Comparison of ENCODE assay signal across 20 cellular contexts in the genomic region with DNA sequence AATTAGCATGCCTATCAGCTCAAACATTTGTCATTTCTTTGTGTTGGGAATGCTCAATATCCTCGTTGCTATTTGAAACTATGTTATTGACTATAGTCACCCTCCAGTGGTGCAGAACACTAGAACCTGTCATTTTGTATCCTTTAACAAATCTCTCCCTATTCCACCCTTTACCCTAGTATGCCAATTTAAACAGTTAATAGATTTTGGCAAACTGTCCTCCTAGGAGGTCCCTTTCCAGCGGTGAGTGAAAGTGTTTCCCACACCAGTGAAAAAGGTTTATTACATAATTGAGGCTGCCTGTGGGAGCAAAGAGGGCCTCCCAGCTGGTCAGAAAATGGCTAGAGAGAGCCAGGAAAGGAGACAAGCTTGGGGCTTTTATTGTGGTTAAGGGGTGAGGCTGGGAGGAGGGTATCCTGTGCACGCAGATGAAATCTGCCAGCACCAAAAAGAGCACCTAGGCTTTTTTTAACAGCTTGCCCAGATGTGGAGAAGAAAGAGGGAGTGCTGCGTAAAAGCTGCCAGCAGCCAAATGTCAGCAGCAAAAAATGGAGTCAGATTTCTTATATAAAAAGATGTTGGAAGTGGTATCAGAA.
DNase-seq lines count a peak whose midpoint lies in the region; ATAC-seq lines count a peak whose summit lies in the region.
"Had no signal": no experiment of that assay in that cellular context is flagged by ENCODE, and none has a peak within 500 bp of the region (broad histone marks: within the 10 kb centered on the region; RNA-seq: fewer than 3 reads in every experiment).

No MANE protein-coding gene starts in this region.

- H3K9me3 Mint-ChIP-seq in stimulated activated naive B cell treated with anti-CD40 and anti-IgM and Interleukin-4, amounts not matched to agents 10 μg/mL and 1 μg/mL and 100 μg/mL, for 72 hours = no peaks in the 10 kb centered on the region
- H3K9me3 Mint-ChIP-seq: activated naive CD8-positive, alpha-beta T cell treated with anti-CD3 and anti-CD28 coated beads for 36 hours; HFFc6; immature natural killer cell; natural killer cell treated with Interleukin-12 subunit alpha and Interleukin-12 subunit beta and Interleukin-15 and Interleukin-18, amount 100 ng/mL, for 72 hours; T-helper 1 cell treated with Interleukin-12 subunit alpha and Interleukin-12 subunit beta and Interleukin-4 antibody, amounts not matched to agents 30 μg/mL and 1 μg/mL, for 36 hours had no signal

- H3K27me3 Mint-ChIP-seq in stimulated activated naive B cell treated with anti-CD40 and anti-IgM and Interleukin-4, amounts not matched to agents 10 μg/mL and 1 μg/mL and 100 μg/mL, for 72 hours = peaks cover 0 to 4% of the 10 kb centered on the region in 2 donors
- H3K27me3 Mint-ChIP-seq: natural killer cell treated with Interleukin-12 subunit alpha and Interleukin-12 subunit beta and Interleukin-15 and Interleukin-18, amount 100 ng/mL, for 72 hours had no signal

- peaks cover 4 to 5% of the 10 kb centered on the region in 2 donors for H3K36me3 Mint-ChIP-seq in stimulated activated naive B cell treated with anti-CD40 and anti-IgM and Interleukin-4, amounts not matched to agents 10 μg/mL and 1 μg/mL and 100 μg/mL, for 72 hours

- DNase-seq in DMS 273 (lab: John Stamatoyannopoulos, UW; ENCODE audit: unreplicated experiment) (peak; percentile 42), DMS 273 treated with DMSO at 0.1 percent for 48 hours (lab: John Stamatoyannopoulos, UW) (no peak), KBM-7 (peak; percentile 29), NCI-H2227 treated with DMSO at 0.1 percent for 48 hours (lab: John Stamatoyannopoulos, UW) (peak; percentile 25), kidney tubule cell (ENCODE audit: low spot score) (peak; percentile 49), CD1c-positive myeloid dendritic cell (ENCODE audit: extremely low spot score) (no peak)
- DNase-seq in stimulated activated naive B cell treated with anti-CD40 and anti-IgM and Interleukin-4, amounts not matched to agents 10 μg/mL and 1 μg/mL and 100 μg/mL, for 72 hours = no peak
- DNase-seq in activated CD8-positive, alpha-beta memory T cell treated with anti-CD3 and anti-CD28 coated beads, Interleukin-2, amount 50 U/mL, for 4 hours = no peak
- DNase-seq: activated CD4-positive, alpha-beta T cell treated with anti-CD3 and anti-CD28 coated beads for 48 hours; activated naive CD8-positive, alpha-beta T cell treated with anti-CD3 and anti-CD28 coated beads for 36 hours; AML-193; Calu3; HFFc6; immature natural killer cell; NCI-H1436 treated with DMSO at 0.1 percent for 48 hours; Peyer's patch; upper lobe of left lung had no signal

- ATAC-seq in stimulated activated naive B cell treated with anti-CD40 and anti-IgM and Interleukin-4, amounts not matched to agents 10 μg/mL and 1 μg/mL and 100 μg/mL, for 72 hours (replicated peaks) = no peak
- ATAC-seq: foreskin keratinocyte; natural killer cell treated with Interleukin-12 subunit alpha and Interleukin-12 subunit beta and Interleukin-15 and Interleukin-18, amount 100 ng/mL, for 72 hours had no signal

- H3K4me1 Mint-ChIP-seq in stimulated activated naive B cell treated with anti-CD40 and anti-IgM and Interleukin-4, amounts not matched to agents 10 μg/mL and 1 μg/mL and 100 μg/mL, for 72 hours = no peaks in the 10 kb centered on the region

- no peak overlapping the region for H3K27ac Mint-ChIP-seq in stimulated activated naive B cell treated with anti-CD40 and anti-IgM and Interleukin-4, amounts not matched to agents 10 μg/mL and 1 μg/mL and 100 μg/mL, for 72 hours
- H3K27ac Mint-ChIP-seq: activated naive CD8-positive, alpha-beta T cell treated with anti-CD3 and anti-CD28 coated beads for 36 hours; HFFc6; immature natural killer cell; natural killer cell treated with Interleukin-12 subunit alpha and Interleukin-12 subunit beta and Interleukin-15 and Interleukin-18, amount 100 ng/mL, for 72 hours; T-helper 1 cell treated with Interleukin-12 subunit alpha and Interleukin-12 subunit beta and Interleukin-4 antibody, amounts not matched to agents 30 μg/mL and 1 μg/mL, for 36 hours had no signal

- H3K4me3 Mint-ChIP-seq in stimulated activated naive B cell treated with anti-CD40 and anti-IgM and Interleukin-4, amounts not matched to agents 10 μg/mL and 1 μg/mL and 100 μg/mL, for 72 hours = no peak overlapping the region
- H3K4me3 Mint-ChIP-seq: activated naive CD8-positive, alpha-beta T cell treated with anti-CD3 and anti-CD28 coated beads for 36 hours; HFFc6; immature natural killer cell; natural killer cell treated with Interleukin-12 subunit alpha and Interleukin-12 subunit beta and Interleukin-15 and Interleukin-18, amount 100 ng/mL, for 72 hours; T-helper 1 cell treated with Interleukin-12 subunit alpha and Interleukin-12 subunit beta and Interleukin-4 antibody, amounts not matched to agents 30 μg/mL and 1 μg/mL, for 36 hours had no signal

- in situ Hi-C loops in KBM-7 (cut with MboI; ENCODE audit: low pct_unique_long_range_greater_than_20kb, low sequenced_read_pairs) = no loop called here

Comparison
In these comparisons a context has a peak if more than half of its experiments do, and no peak if none do; other contexts are left out.
1. DNase-seq: peak in DMS 273 (single experiment), KBM-7 (single experiment), NCI-H2227 treated with DMSO at 0.1 percent for 48 hours (single experiment) and kidney tubule cell (single experiment); none in DMS 273 treated with DMSO at 0.1 percent for 48 hours (single experiment), stimulated activated naive B cell treated with anti-CD40 and anti-IgM and Interleukin-4, amounts not matched to agents 10 μg/mL and 1 μg/mL and 100 μg/mL, for 72 hours (single experiment), activated CD8-positive, alpha-beta memory T cell treated with anti-CD3 and anti-CD28 coated beads, Interleukin-2, amount 50 U/mL, for 4 hours (single experiment) and CD1c-positive myeloid dendritic cell (single experiment).